In the genomic region with DNA sequence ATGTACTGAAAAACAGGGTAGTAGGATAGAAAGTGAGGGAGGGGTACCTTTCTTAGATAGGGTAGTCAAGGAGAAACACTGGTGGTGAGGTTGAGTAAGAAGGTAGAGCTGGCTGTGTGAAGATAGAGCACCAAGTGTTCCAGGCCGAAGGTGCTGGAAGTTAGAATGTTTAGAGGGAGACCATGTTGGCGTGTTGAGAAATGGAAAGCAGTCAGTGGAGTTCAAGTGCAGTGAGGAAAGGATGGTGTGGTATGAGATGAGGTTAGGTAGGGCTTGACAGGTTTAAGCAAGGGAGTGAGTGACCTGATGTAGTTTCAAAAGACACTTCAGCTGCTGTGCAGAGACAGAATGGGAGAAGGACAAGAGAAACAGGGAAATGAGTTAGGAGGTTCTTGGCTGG, we compare ENCODE assay signal across 25 cellular contexts.
"Had no signal": no experiment of that assay in that cellular context is flagged by ENCODE, and none has a peak within 500 bp of the region (broad histone marks: within the 10 kb centered on the region; RNA-seq: fewer than 3 reads in every experiment).

No MANE protein-coding gene starts in this region.

- H3K27ac Mint-ChIP-seq: activated CD4-positive, alpha-beta T cell treated with anti-CD3 and anti-CD28 coated beads, Interleukin-2, amount 10 ng/mL, durations not matched to agents 7 days and 5 days; activated CD8-positive, alpha-beta memory T cell treated with anti-CD3 and anti-CD28 coated beads, Interleukin-2, amount 10 ng/mL, durations not matched to agents 7 days and 5 days; activated CD8-positive, alpha-beta T cell treated with anti-CD3 and anti-CD28 coated beads for 36 hours; activated naive CD4-positive, alpha-beta T cell treated with anti-CD3 and anti-CD28 coated beads, Interleukin-2, amount 50 U/mL, for 72 hours; T-helper 1 cell treated with Interleukin-12 subunit alpha and Interleukin-12 subunit beta and Interleukin-4 antibody, amounts not matched to agents 30 μg/mL and 1 μg/mL, for 36 hours had no signal

- DNase-seq: activated CD4-positive, alpha-beta T cell treated with anti-CD3 and anti-CD28 coated beads, Interleukin-2, amount 10 ng/mL, durations not matched to agents 7 days and 5 days; activated CD8-positive, alpha-beta memory T cell treated with anti-CD3 and anti-CD28 coated beads, Interleukin-2, amount 10 ng/mL, durations not matched to agents 7 days and 5 days; activated CD8-positive, alpha-beta T cell treated with anti-CD3 and anti-CD28 coated beads for 36 hours; activated gamma-delta T cell; activated T-cell treated with anti-CD3 and anti-CD28 coated beads for 4 hours; amniotic stem cell; dorsolateral prefrontal cortex; effector memory CD8-positive, alpha-beta T cell; foreskin melanocyte; hypothalamus; left ventricle myocardium superior; mammary epithelial cell; ovary; stomach; transverse colon had no signal

- H3K4me1 Mint-ChIP-seq: central memory CD8-positive, alpha-beta T cell had no signal

- H3K36me3 ChIP-seq: neutrophil, ovary, prostate gland, stomach, suprapubic skin, transverse colon had no signal

- ATAC-seq: activated CD4-positive, CD25-positive, alpha-beta regulatory T cell treated with anti-CD3 and anti-CD28 coated beads, Interleukin-2, amount 50 U/mL, for 24 hours; activated CD8-positive, alpha-beta memory T cell treated with anti-CD3 and anti-CD28 coated beads, Interleukin-2, amount 10 ng/mL, durations not matched to agents 7 days and 5 days; activated CD8-positive, alpha-beta T cell treated with anti-CD3 and anti-CD28 coated beads for 36 hours; activated naive CD4-positive, alpha-beta T cell treated with anti-CD3 and anti-CD28 coated beads, Interleukin-2, amount 50 U/mL, for 72 hours; effector memory CD8-positive, alpha-beta T cell; esophagus mucosa; left ventricle myocardium superior; natural killer cell treated with Interleukin-12 subunit alpha and Interleukin-12 subunit beta and Interleukin-15 and Interleukin-18, amount 100 ng/mL, for 72 hours had no signal

- H3K9me3 Mint-ChIP-seq: activated CD4-positive, alpha-beta T cell treated with anti-CD3 and anti-CD28 coated beads, Interleukin-2, amount 10 ng/mL, durations not matched to agents 7 days and 5 days; activated CD8-positive, alpha-beta T cell treated with anti-CD3 and anti-CD28 coated beads for 36 hours; activated naive CD4-positive, alpha-beta T cell treated with anti-CD3 and anti-CD28 coated beads, Interleukin-2, amount 50 U/mL, for 72 hours; central memory CD8-positive, alpha-beta T cell; effector memory CD8-positive, alpha-beta T cell; natural killer cell treated with Interleukin-12 subunit alpha and Interleukin-12 subunit beta and Interleukin-15 and Interleukin-18, amount 100 ng/mL, for 72 hours; T-helper 1 cell treated with Interleukin-12 subunit alpha and Interleukin-12 subunit beta and Interleukin-4 antibody, amounts not matched to agents 30 μg/mL and 1 μg/mL, for 36 hours had no signal

- H3K4me3 ChIP-seq: breast epithelium, dorsolateral prefrontal cortex, ovary, prostate gland, stomach, suprapubic skin, transverse colon had no signal

- H3K27ac ChIP-seq: breast epithelium, dorsolateral prefrontal cortex, neutrophil, ovary, prostate gland, stomach, suprapubic skin, transverse colon had no signal

- H3K4me1 ChIP-seq: breast epithelium, prostate gland, suprapubic skin, transverse colon had no signal

- H3K27me3 Mint-ChIP-seq: activated CD4-positive, alpha-beta T cell treated with anti-CD3 and anti-CD28 coated beads, Interleukin-2, amount 10 ng/mL, durations not matched to agents 7 days and 5 days; activated CD8-positive, alpha-beta T cell treated with anti-CD3 and anti-CD28 coated beads for 36 hours; central memory CD8-positive, alpha-beta T cell; effector memory CD8-positive, alpha-beta T cell; natural killer cell treated with Interleukin-12 subunit alpha and Interleukin-12 subunit beta and Interleukin-15 and Interleukin-18, amount 100 ng/mL, for 72 hours had no signal

- H3K9me3 ChIP-seq: breast epithelium, neutrophil, ovary, prostate gland, stomach, suprapubic skin, transverse colon had no signal

- H3K4me3 Mint-ChIP-seq: activated CD4-positive, alpha-beta T cell treated with anti-CD3 and anti-CD28 coated beads, Interleukin-2, amount 10 ng/mL, durations not matched to agents 7 days and 5 days; activated CD8-positive, alpha-beta memory T cell treated with anti-CD3 and anti-CD28 coated beads, Interleukin-2, amount 10 ng/mL, durations not matched to agents 7 days and 5 days; activated CD8-positive, alpha-beta T cell treated with anti-CD3 and anti-CD28 coated beads for 36 hours; central memory CD8-positive, alpha-beta T cell; effector memory CD8-positive, alpha-beta T cell; natural killer cell treated with Interleukin-12 subunit alpha and Interleukin-12 subunit beta and Interleukin-15 and Interleukin-18, amount 100 ng/mL, for 72 hours; T-helper 1 cell treated with Interleukin-12 subunit alpha and Interleukin-12 subunit beta and Interleukin-4 antibody, amounts not matched to agents 30 μg/mL and 1 μg/mL, for 36 hours had no signal

- H3K27me3 ChIP-seq: breast epithelium, dorsolateral prefrontal cortex, neutrophil, ovary, stomach, suprapubic skin, transverse colon had no signal

- H3K36me3 Mint-ChIP-seq: natural killer cell treated with Interleukin-12 subunit alpha and Interleukin-12 subunit beta and Interleukin-15 and Interleukin-18, amount 100 ng/mL, for 72 hours had no signal
